In genomic region chr2:148865515-148865914, GRCh38 we compare ENCODE assay signal across 17 cellular contexts. TPM values are rescaled to one million over a fixed set of nuclear protein-coding genes. Genes with fewer than 3 reads are reported as not detected.
DNase-seq lines count a peak whose midpoint lies in the region; ATAC-seq and TF ChIP-seq lines count a peak whose summit lies in the region.
"Had no signal": no experiment of that assay in that cellular context is flagged by ENCODE, and none has a peak within 500 bp of the region (broad histone marks: within the 10 kb centered on the region; RNA-seq: fewer than 3 reads in every experiment).

No MANE protein-coding gene starts in this region.

- H3K36me3 Mint-ChIP-seq in neural progenitor cell: no peaks in the 10 kb centered on the region
- H3K36me3 Mint-ChIP-seq in stimulated activated effector memory CD8-positive, alpha-beta T cell treated with anti-CD3 and anti-CD28 coated beads, Interleukin-12 subunit alpha, Interleukin-12 subunit beta, amount 100 ng/mL, for 72 hours: no peaks in the 10 kb centered on the region
- H3K36me3 Mint-ChIP-seq: CD8-positive, alpha-beta T cell had no signal

- DNase-seq in NCI-H2171 treated with DMSO at 0.1 percent for 48 hours (lab: John Stamatoyannopoulos, UW) (peak; percentile 31), NCI-H2171 (lab: John Stamatoyannopoulos, UW) (no peak), astrocyte of the hippocampus (ENCODE audit: low read depth, low spot score) (peak; percentile 8), neural progenitor cell (ENCODE audit: low spot score) (no peak), pons (ENCODE audit: low spot score) (no peak), NCI-H187 treated with DMSO at 0.1 percent for 48 hours (lab: John Stamatoyannopoulos, UW) (no peak)
- no peak for DNase-seq in stimulated activated effector memory CD8-positive, alpha-beta T cell treated with anti-CD3 and anti-CD28 coated beads, Interleukin-12 subunit alpha, Interleukin-12 subunit beta, amount 100 ng/mL, for 72 hours (ENCODE audit: low spot score in 2 of 2)
- DNase-seq: 8988T; Calu3; CD8-positive, alpha-beta T cell; DMS79 treated with DMSO at 0.1 percent for 48 hours; GF-D8 had no signal

- no peak overlapping the region for H3K4me3 Mint-ChIP-seq in neural progenitor cell
- no peak overlapping the region for H3K4me3 Mint-ChIP-seq in stimulated activated effector memory CD8-positive, alpha-beta T cell treated with anti-CD3 and anti-CD28 coated beads, Interleukin-12 subunit alpha, Interleukin-12 subunit beta, amount 100 ng/mL, for 72 hours
- H3K4me3 Mint-ChIP-seq: B cell; CD8-positive, alpha-beta T cell had no signal

- no peaks in the 10 kb centered on the region for H3K36me3 ChIP-seq in neural progenitor cell
- H3K36me3 ChIP-seq: BLaER1 treated with 17β-estradiol and CSF1 and Interleukin-3, amounts not matched to agents 10 nM and 100 nM; HAP-1 had no signal

- peaks cover 15% of the 10 kb centered on the region for H3K4me1 ChIP-seq in neural progenitor cell
- H3K4me1 ChIP-seq: HAP-1 had no signal

- H3K27ac Mint-ChIP-seq in neural progenitor cell: peak overlapping the region; percentile 9
- H3K27ac Mint-ChIP-seq in stimulated activated effector memory CD8-positive, alpha-beta T cell treated with anti-CD3 and anti-CD28 coated beads, Interleukin-12 subunit alpha, Interleukin-12 subunit beta, amount 100 ng/mL, for 72 hours: no peak overlapping the region
- H3K27ac Mint-ChIP-seq: B cell; CD8-positive, alpha-beta T cell had no signal

- H3K4me1 Mint-ChIP-seq in neural progenitor cell: peaks cover 19% of the 10 kb centered on the region
- H3K4me1 Mint-ChIP-seq in stimulated activated effector memory CD8-positive, alpha-beta T cell treated with anti-CD3 and anti-CD28 coated beads, Interleukin-12 subunit alpha, Interleukin-12 subunit beta, amount 100 ng/mL, for 72 hours: peaks cover 16% of the 10 kb centered on the region
- H3K4me1 Mint-ChIP-seq: B cell had no signal

- no peaks in the 10 kb centered on the region for H3K79me2 ChIP-seq in neural progenitor cell (ENCODE audit: low read depth)

- H3K27me3 Mint-ChIP-seq in neural progenitor cell (ENCODE audit: insufficient read depth, low read depth): peaks cover 4% of the 10 kb centered on the region

- peaks cover 35% of the 10 kb centered on the region for H3K27me3 ChIP-seq in neural progenitor cell
- H3K27me3 ChIP-seq: BLaER1 treated with 17β-estradiol and CSF1 and Interleukin-3, amounts not matched to agents 10 nM and 100 nM had no signal

- no peak overlapping the region for H3K4me3 ChIP-seq in neural progenitor cell
- H3K4me3 ChIP-seq: BLaER1 treated with 17β-estradiol and CSF1 and Interleukin-3, amounts not matched to agents 10 nM and 100 nM; GM12878; HAP-1 had no signal

- no peak for ATAC-seq in stimulated activated effector memory CD8-positive, alpha-beta T cell treated with anti-CD3 and anti-CD28 coated beads, Interleukin-12 subunit alpha, Interleukin-12 subunit beta, amount 100 ng/mL, for 72 hours
- ATAC-seq: CD8-positive, alpha-beta T cell; GM12878 had no signal

- no peak overlapping the region for H3K9ac ChIP-seq in neural progenitor cell
- H3K9ac ChIP-seq: BLaER1 treated with 17β-estradiol and CSF1 and Interleukin-3, amounts not matched to agents 10 nM and 100 nM had no signal

- no peak overlapping the region for H3K27ac ChIP-seq in neural progenitor cell
- H3K27ac ChIP-seq: BLaER1 treated with 17β-estradiol and CSF1 and Interleukin-3, amounts not matched to agents 10 nM and 100 nM had no signal

- no peaks in the 10 kb centered on the region for H3K9me3 Mint-ChIP-seq in neural progenitor cell
- H3K9me3 Mint-ChIP-seq in stimulated activated effector memory CD8-positive, alpha-beta T cell treated with anti-CD3 and anti-CD28 coated beads, Interleukin-12 subunit alpha, Interleukin-12 subunit beta, amount 100 ng/mL, for 72 hours: peaks cover 2% of the 10 kb centered on the region
- H3K9me3 Mint-ChIP-seq: CD8-positive, alpha-beta T cell had no signal

- H3F3A ChIP-seq in neural progenitor cell (ENCODE audit: low read depth): peaks cover 4% of the 10 kb centered on the region

- H4K20me1 ChIP-seq in neural progenitor cell (ENCODE audit: low read depth): no peaks in the 10 kb centered on the region
- H4K20me1 ChIP-seq: BLaER1 treated with 17β-estradiol and CSF1 and Interleukin-3, amounts not matched to agents 10 nM and 100 nM had no signal

- H3K4me2 ChIP-seq in neural progenitor cell: peak overlapping the region; percentile 29
- H3K4me2 ChIP-seq: BLaER1 treated with 17β-estradiol and CSF1 and Interleukin-3, amounts not matched to agents 10 nM and 100 nM had no signal

- H2AFZ ChIP-seq in neural progenitor cell (replicated peaks): no peak overlapping the region

- TF ChIP-seq CTCF in neural progenitor cell (IDR thresholded peaks at IDR 0.05): no peak

- H3K9me3 ChIP-seq in neural progenitor cell (ENCODE audit: low read depth): no peaks in the 10 kb centered on the region
- H3K9me3 ChIP-seq: BLaER1 treated with 17β-estradiol and CSF1 and Interleukin-3, amounts not matched to agents 10 nM and 100 nM; HAP-1 had no signal

RNA-seq across cellular contexts. Expression of gene KIF5C, which starts 9.5 kb away (rescaled TPM):
- 53.0 and 63.1 TPM in 2 replicates for total RNA-seq in neural progenitor cell (ENCODE audit: low replicate concordance)
- total RNA-seq: HT-29 had no signal

Comparison
In these comparisons a context has a peak if more than half of its experiments do, and no peak if none do; other contexts are left out.
1. DNase-seq: peak in NCI-H2171 treated with DMSO at 0.1 percent for 48 hours (single experiment) and astrocyte of the hippocampus (single experiment); none in NCI-H2171 (single experiment), neural progenitor cell (single experiment), pons (single experiment), NCI-H187 treated with DMSO at 0.1 percent for 48 hours (single experiment) and stimulated activated effector memory CD8-positive, alpha-beta T cell treated with anti-CD3 and anti-CD28 coated beads, Interleukin-12 subunit alpha, Interleukin-12 subunit beta, amount 100 ng/mL, for 72 hours (0 of 2).